ENCODE assay signal across 10 cellular contexts in the genomic region with DNA sequence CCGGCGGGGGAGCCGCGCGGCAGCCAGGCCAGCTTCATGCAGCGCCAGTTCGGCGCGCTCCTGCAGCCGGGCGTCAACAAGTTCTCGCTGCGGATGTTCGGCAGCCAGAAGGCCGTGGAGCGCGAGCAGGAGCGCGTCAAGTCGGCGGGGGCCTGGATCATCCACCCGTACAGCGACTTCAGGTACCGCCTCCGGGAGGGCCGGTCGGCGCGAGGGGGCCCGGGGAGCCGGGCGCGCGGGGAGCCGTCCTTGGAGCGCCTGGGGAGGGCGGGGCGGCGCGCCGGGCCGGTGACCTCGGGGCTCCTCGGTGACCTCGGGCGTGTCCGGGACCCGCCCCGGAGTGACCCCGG. TPM values are rescaled to one million over a fixed set of nuclear protein-coding genes. Genes with fewer than 3 reads are reported as not detected.
DNase-seq lines count a peak whose midpoint lies in the region; ATAC-seq and TF ChIP-seq lines count a peak whose summit lies in the region.
"Had no signal": no experiment of that assay in that cellular context is flagged by ENCODE, and none has a peak within 500 bp of the region (broad histone marks: within the 10 kb centered on the region; RNA-seq: fewer than 3 reads in every experiment).

No MANE protein-coding gene starts in this region.

- peak in 4 of 5 donors; percentile 36 to 45 (median 39) for DNase-seq in CD4-positive, alpha-beta memory T cell
- DNase-seq in M059J (ENCODE audit: low read depth): peak; percentile 46
- peak; percentile 53 for DNase-seq in activated naive CD8-positive, alpha-beta T cell treated with anti-CD3 and anti-CD28 coated beads, Interleukin-2, amount 10 ng/mL, durations not matched to agents 7 days and 5 days
- DNase-seq in lung microvascular endothelial cell (ENCODE audit: low read depth in 2 of 2): peak; percentile 36 to 53
- DNase-seq in tibial artery: no peak
- DNase-seq in RKO (ENCODE audit: low spot score): no peak
- DNase-seq: effector CD4-positive, alpha-beta T cell had no signal

- H3K9me3 ChIP-seq in CD4-positive, alpha-beta memory T cell (ENCODE audit: control insufficient read depth in 1 of 2, low read length in 2 of 2): no peaks in the 10 kb centered on the region
- H3K9me3 ChIP-seq in tibial artery: no peaks in the 10 kb centered on the region

- no peak overlapping the region for H3K27ac ChIP-seq in CD4-positive, alpha-beta memory T cell (ENCODE audit: low read depth, low read length)
- H3K27ac ChIP-seq in tibial artery: no peak overlapping the region

- POLR2A ChIA-PET in CD4-positive, alpha-beta memory T cell (lab: Charles Lee; ENCODE audit: partially characterized antibody): no interaction called here
- POLR2A ChIA-PET in activated naive CD8-positive, alpha-beta T cell treated with anti-CD3 and anti-CD28 coated beads, Interleukin-2, amount 10 ng/mL, durations not matched to agents 7 days and 5 days (lab: Charles Lee): no interaction called here

- H3K4me1 Mint-ChIP-seq in CD4-positive, alpha-beta memory T cell: peaks cover 1 to 10% (median 5%) of the 10 kb centered on the region in 4 donors
- no peaks in the 10 kb centered on the region for H3K4me1 Mint-ChIP-seq in activated naive CD8-positive, alpha-beta T cell treated with anti-CD3 and anti-CD28 coated beads, Interleukin-2, amount 10 ng/mL, durations not matched to agents 7 days and 5 days
- H3K4me1 Mint-ChIP-seq: neural crest cell had no signal

- peaks cover 6% of the 10 kb centered on the region for H3K27me3 ChIP-seq in CD4-positive, alpha-beta memory T cell (ENCODE audit: insufficient read depth, low read length)
- peaks cover 4 to 86% of the 10 kb centered on the region in 2 donors for H3K27me3 ChIP-seq in tibial artery

- H3K9me3 Mint-ChIP-seq in CD4-positive, alpha-beta memory T cell: no peaks in the 10 kb centered on the region
- H3K9me3 Mint-ChIP-seq in activated naive CD8-positive, alpha-beta T cell treated with anti-CD3 and anti-CD28 coated beads, Interleukin-2, amount 10 ng/mL, durations not matched to agents 7 days and 5 days: no peaks in the 10 kb centered on the region
- H3K9me3 Mint-ChIP-seq: neural crest cell had no signal

- ATAC-seq in activated naive CD8-positive, alpha-beta T cell treated with anti-CD3 and anti-CD28 coated beads, Interleukin-2, amount 10 ng/mL, durations not matched to agents 7 days and 5 days (ENCODE audit: low read depth): peak; percentile 25
- ATAC-seq in GM19397 (IDR thresholded peaks at IDR 0.05; ENCODE audit: unreplicated experiment): no peak
- ATAC-seq in GM21360 (IDR thresholded peaks at IDR 0.05; ENCODE audit: unreplicated experiment): no peak

- CTCF ChIA-PET in CD4-positive, alpha-beta memory T cell (lab: Charles Lee; ENCODE audit: partially characterized antibody): no interaction called here

- H3K36me3 ChIP-seq in CD4-positive, alpha-beta memory T cell (ENCODE audit: insufficient read depth, low read length): no peaks in the 10 kb centered on the region
- H3K36me3 ChIP-seq in tibial artery: no peaks in the 10 kb centered on the region

- intact Hi-C loops in CD4-positive, alpha-beta memory T cell (cut with micrococcal nuclease): no loop called here
- intact Hi-C loops in tibial artery (cut with DNase I; ENCODE audit: low total_unique reads): no loop called here

- peaks cover 0 to 2% of the 10 kb centered on the region in 2 donors for H3K36me3 Mint-ChIP-seq in CD4-positive, alpha-beta memory T cell
- H3K36me3 Mint-ChIP-seq in activated naive CD8-positive, alpha-beta T cell treated with anti-CD3 and anti-CD28 coated beads, Interleukin-2, amount 10 ng/mL, durations not matched to agents 7 days and 5 days: no peaks in the 10 kb centered on the region

- H3K27ac Mint-ChIP-seq in CD4-positive, alpha-beta memory T cell: no peak overlapping the region
- no peak overlapping the region for H3K27ac Mint-ChIP-seq in activated naive CD8-positive, alpha-beta T cell treated with anti-CD3 and anti-CD28 coated beads, Interleukin-2, amount 10 ng/mL, durations not matched to agents 7 days and 5 days

- H3K27me3 Mint-ChIP-seq in CD4-positive, alpha-beta memory T cell: peaks cover 6 to 10% of the 10 kb centered on the region in 2 donors
- H3K27me3 Mint-ChIP-seq in activated naive CD8-positive, alpha-beta T cell treated with anti-CD3 and anti-CD28 coated beads, Interleukin-2, amount 10 ng/mL, durations not matched to agents 7 days and 5 days: peaks cover 27% of the 10 kb centered on the region

- H3K4me1 ChIP-seq in CD4-positive, alpha-beta memory T cell (ENCODE audit: insufficient read depth, low read length): peaks cover 16% of the 10 kb centered on the region
- peaks cover 0 to 25% (median 5%) of the 10 kb centered on the region in 4 donors for H3K4me1 ChIP-seq in tibial artery

- no peak overlapping the region for H3K4me3 ChIP-seq in CD4-positive, alpha-beta memory T cell (ENCODE audit: low read length in 2 of 2)
- H3K4me3 ChIP-seq in tibial artery: peak overlapping the region in 1 of 2 donors; percentile 9

- TF ChIP-seq CTCF in tibial artery (IDR thresholded peaks at IDR 0.05): no peak

- peak overlapping the region in 5 of 8 donors; percentile 28 to 57 (median 41) for H3K4me3 Mint-ChIP-seq in CD4-positive, alpha-beta memory T cell
- H3K4me3 Mint-ChIP-seq in activated naive CD8-positive, alpha-beta T cell treated with anti-CD3 and anti-CD28 coated beads, Interleukin-2, amount 10 ng/mL, durations not matched to agents 7 days and 5 days: no peak overlapping the region
- H3K4me3 Mint-ChIP-seq: neural crest cell had no signal

RNA-seq across cellular contexts. Expression of a gene that starts 0.7 kb away (rescaled TPM):
- 1 to 10 TPM; 2.5 to 2.9 TPM for total RNA-seq in CD4-positive, alpha-beta memory T cell
- not detected for polyA plus RNA-seq in CD4-positive, alpha-beta memory T cell
- total RNA-seq in M059J (2014; rRNA removed; shearing (Covaris generic)): 0.42 and 1.4 TPM in 2 replicates
- 1 to 10 TPM; 1.0 to 1.2 TPM for total RNA-seq in activated naive CD8-positive, alpha-beta T cell treated with anti-CD3 and anti-CD28 coated beads, Interleukin-2, amount 10 ng/mL, durations not matched to agents 7 days and 5 days
- total RNA-seq in lung microvascular endothelial cell: 0.40 and 0.44 TPM in 2 replicates

RNA-seq across cellular contexts. Expression of a gene that starts 18.0 kb away (rescaled TPM):
- total RNA-seq in CD4-positive, alpha-beta memory T cell: 100 to 1,000 TPM; 150 to 151 TPM
- 100 to 1,000 TPM; 332 to 346 TPM for polyA plus RNA-seq in CD4-positive, alpha-beta memory T cell
- total RNA-seq in M059J (2014; rRNA removed; shearing (Covaris generic)): 961 and 1,106 TPM in 2 replicates
- 100 to 1,000 TPM; 183 to 196 TPM for total RNA-seq in activated naive CD8-positive, alpha-beta T cell treated with anti-CD3 and anti-CD28 coated beads, Interleukin-2, amount 10 ng/mL, durations not matched to agents 7 days and 5 days
- total RNA-seq in lung microvascular endothelial cell: 184 and 198 TPM in 2 replicates

RNA-seq across cellular contexts. Expression of a gene that starts 43.0 kb away (rescaled TPM):
- total RNA-seq in CD4-positive, alpha-beta memory T cell: 100 to 1,000 TPM in 1 of 2 experiments, 10 to 100 TPM in 1; 98.9 to 103 TPM
- polyA plus RNA-seq in CD4-positive, alpha-beta memory T cell: 10 to 100 TPM; 31.6 to 58.4 TPM
- total RNA-seq in M059J (2014; rRNA removed; shearing (Covaris generic)): 16.4 and 25.5 TPM in 2 replicates
- total RNA-seq in activated naive CD8-positive, alpha-beta T cell treated with anti-CD3 and anti-CD28 coated beads, Interleukin-2, amount 10 ng/mL, durations not matched to agents 7 days and 5 days: 10 to 100 TPM; 63.2 to 65.1 TPM
- 14.4 and 18.8 TPM in 2 replicates for total RNA-seq in lung microvascular endothelial cell

RNA-seq across cellular contexts. Expression of a gene that starts 46.5 kb away (rescaled TPM):
- total RNA-seq in CD4-positive, alpha-beta memory T cell: 10 to 100 TPM; 25.5 to 28.7 TPM
- polyA plus RNA-seq in CD4-positive, alpha-beta memory T cell: 100 to 1,000 TPM in 1 of 2 donors, 10 to 100 TPM in 1; 82.1 to 122 TPM
- 0.84 and 1.6 TPM in 2 replicates for total RNA-seq in M059J (2014; rRNA removed; shearing (Covaris generic))
- total RNA-seq in activated naive CD8-positive, alpha-beta T cell treated with anti-CD3 and anti-CD28 coated beads, Interleukin-2, amount 10 ng/mL, durations not matched to agents 7 days and 5 days: 10 to 100 TPM; 81.5 to 84.5 TPM
- not detected in 2 replicates for total RNA-seq in lung microvascular endothelial cell
- total RNA-seq: neural crest cell had no signal

RNA-seq across cellular contexts. Expression of a gene that starts 49.3 kb away (rescaled TPM):
- 1 to 10 TPM; 1.8 to 1.9 TPM for total RNA-seq in CD4-positive, alpha-beta memory T cell
- polyA plus RNA-seq in CD4-positive, alpha-beta memory T cell: not detected
- total RNA-seq in M059J (2014; rRNA removed; shearing (Covaris generic)): not detected in 2 replicates
- total RNA-seq in activated naive CD8-positive, alpha-beta T cell treated with anti-CD3 and anti-CD28 coated beads, Interleukin-2, amount 10 ng/mL, durations not matched to agents 7 days and 5 days: 1 to 10 TPM in 1 of 2 experiments, under 1 TPM in 1; 0.72 to 1.1 TPM
- not detected in 2 replicates for total RNA-seq in lung microvascular endothelial cell

Comparison
In these comparisons a context has a peak if more than half of its experiments do, and no peak if none do; other contexts are left out.
1. DNase-seq: peak in CD4-positive, alpha-beta memory T cell (4 of 5), M059J (single experiment), activated naive CD8-positive, alpha-beta T cell treated with anti-CD3 and anti-CD28 coated beads, Interleukin-2, amount 10 ng/mL, durations not matched to agents 7 days and 5 days (single experiment) and lung microvascular endothelial cell (2 of 2); none in tibial artery (0 of 2) and RKO (single experiment).